1 cellular context compared by ENCODE assay signal in the genomic region with DNA sequence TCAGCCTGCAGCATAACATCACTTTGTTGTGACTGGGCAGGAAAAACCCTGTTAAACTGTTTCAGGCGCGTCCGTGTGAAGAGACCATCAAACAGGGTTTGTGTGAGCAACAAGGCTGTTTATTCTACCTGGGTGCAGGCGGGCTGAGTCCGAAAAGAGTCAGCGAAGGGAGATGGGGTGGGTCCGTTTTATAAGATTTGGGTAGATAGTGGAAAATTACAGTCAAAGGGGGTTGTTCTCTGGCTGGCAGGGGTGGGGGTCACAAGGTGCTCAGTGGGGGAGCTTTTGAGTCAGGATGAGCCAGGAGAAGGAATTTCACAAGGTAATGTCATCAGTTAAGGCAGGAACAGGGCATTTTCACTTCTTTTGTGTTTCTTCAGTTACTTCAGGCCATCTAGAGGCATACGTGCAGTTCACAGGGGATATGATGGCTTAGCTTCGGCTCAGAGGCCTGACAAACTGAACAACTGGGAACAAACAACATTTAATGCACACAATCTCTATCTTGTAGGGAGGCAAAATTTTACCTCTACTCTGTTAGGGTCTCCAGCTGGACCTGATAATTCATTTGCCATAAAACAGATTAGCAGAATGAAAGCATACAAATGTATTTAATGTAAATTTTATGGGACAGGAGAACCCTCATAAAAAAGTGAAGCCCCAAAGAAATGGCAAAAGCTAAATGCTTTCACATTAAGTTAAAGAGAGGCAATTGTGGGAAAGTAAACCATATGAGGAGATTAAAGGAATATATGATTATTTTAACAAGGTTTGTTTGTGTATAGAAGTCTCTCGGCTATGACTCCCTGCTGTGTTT.
TF ChIP-seq lines count a peak whose summit lies in the region.

No MANE protein-coding gene starts in this region.

TF ChIP-seq in K562, 482 proteins besides CTCF, POLR2A, EP300 and RAD21 (continued from another document and continues in another):
- TF ChIP-seq NFRKB (IDR thresholded peaks at IDR 0.05; ENCODE audit: low read depth) (no peak), TAF1 (IDR thresholded peaks at IDR 0.05; ENCODE audit: control insufficient read depth, extremely low read depth, insufficient read depth, low read length, severe bottlenecking) (peak; percentile 20), HEY1 (CRISPR knock-in tag; IDR thresholded peaks at IDR 0.05; ENCODE audit: borderline replicate concordance) (peak; percentile 59; the same call in 1 of the 2 replicates), POLR2B (IDR thresholded peaks at IDR 0.05; ENCODE audit: low read depth, partially characterized antibody) (peak; percentile 48), SIRT6 (IDR thresholded peaks at IDR 0.05; ENCODE audit: low read depth, low read length) (no peak), JUN (IDR thresholded peaks at IDR 0.05; ENCODE audit: borderline replicate concordance, low read depth, low read length) (no peak), JUN (CRISPR knock-in tag; IDR thresholded peaks at IDR 0.05; ENCODE audit: borderline replicate concordance) (0 out of 2 replicates have a peak, but pooled peaks have one; percentile 48), ZNF696 (CRISPR knock-in tag; conservative IDR thresholded peaks at IDR 0.05) (no peak), DMBX1 (CRISPR knock-in tag; IDR thresholded peaks at IDR 0.05; ENCODE audit: borderline replicate concordance) (no peak), ZNF184 (CRISPR knock-in tag; IDR thresholded peaks at IDR 0.05) (no peak), ZBTB17 (CRISPR knock-in tag; IDR thresholded peaks at IDR 0.05) (0 out of 2 replicates have a peak, but pooled peaks have one; percentile 24), THRAP3 (IDR thresholded peaks at IDR 0.05; ENCODE audit: borderline replicate concordance) (peak; percentile 34; the same call in 1 of the 2 replicates), ZNF707 (CRISPR knock-in tag; conservative IDR thresholded peaks at IDR 0.05) (peak; percentile 21; the same call in 1 of the 2 replicates), ZC3H4 (CRISPR knock-in tag; IDR thresholded peaks at IDR 0.05; ENCODE audit: borderline replicate concordance) (peak; percentile 88), FOXK2 (conservative IDR thresholded peaks at IDR 0.05 in 1 of 2, IDR thresholded peaks at IDR 0.05 in 1 of 2; ENCODE audit: low read depth in 2 of 2) (peak; percentile 50 to 58; a peak in 2 of 4 replicates), POLR2H (tag; IDR thresholded peaks at IDR 0.05; ENCODE audit: low read depth) (no peak), PTTG1 (tag; IDR thresholded peaks at IDR 0.05; ENCODE audit: low read depth) (peak; percentile 72; the same call in 1 of the 2 replicates), YY1 (IDR thresholded peaks at IDR 0.05; ENCODE audit: borderline replicate concordance in 1 of 3, control insufficient read depth in 1 of 3, extremely low read depth in 1 of 3, insufficient read depth in 3 of 3, insufficient read length in 1 of 3, insufficient replicate concordance in 2 of 3, low read depth in 1 of 3, low read length in 2 of 3) (peak in 1 of 3 experiments; percentile 32), ILF3 (IDR thresholded peaks at IDR 0.05; ENCODE audit: borderline replicate concordance) (peak; percentile 68; the same call in 1 of the 2 replicates), BCL6 (CRISPR knock-in tag; IDR thresholded peaks at IDR 0.05) (no peak), BRD4 (IDR thresholded peaks at IDR 0.05) (0 out of 2 replicates have a peak, but pooled peaks have one; percentile 55), EP400 (IDR thresholded peaks at IDR 0.05) (0 out of 2 replicates have a peak, but pooled peaks have one; percentile 19), ZNF76 (CRISPR knock-in tag; IDR thresholded peaks at IDR 0.05; ENCODE audit: borderline replicate concordance) (0 out of 2 replicates have a peak, but pooled peaks have one; percentile 39), ZNF253 (CRISPR knock-in tag; conservative IDR thresholded peaks at IDR 0.05) (0 out of 2 replicates have a peak, but pooled peaks have one; percentile 8), RFX7 (CRISPR knock-in tag; IDR thresholded peaks at IDR 0.05) (peak; percentile 48; the same call in 1 of the 2 replicates), TSC22D4 (tag; IDR thresholded peaks at IDR 0.05) (0 out of 2 replicates have a peak, but pooled peaks have one; percentile 42)
- TF ChIP-seq, protein P1, sequence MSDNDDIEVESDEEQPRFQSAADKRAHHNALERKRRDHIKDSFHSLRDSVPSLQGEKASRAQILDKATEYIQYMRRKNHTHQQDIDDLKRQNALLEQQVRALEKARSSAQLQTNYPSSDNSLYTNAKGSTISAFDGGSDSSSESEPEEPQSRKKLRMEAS (CRISPR knock-in tag; IDR thresholded peaks at IDR 0.05): 0 out of 2 replicates have a peak, but pooled peaks have one; percentile 25
- TF ChIP-seq, protein P2, sequence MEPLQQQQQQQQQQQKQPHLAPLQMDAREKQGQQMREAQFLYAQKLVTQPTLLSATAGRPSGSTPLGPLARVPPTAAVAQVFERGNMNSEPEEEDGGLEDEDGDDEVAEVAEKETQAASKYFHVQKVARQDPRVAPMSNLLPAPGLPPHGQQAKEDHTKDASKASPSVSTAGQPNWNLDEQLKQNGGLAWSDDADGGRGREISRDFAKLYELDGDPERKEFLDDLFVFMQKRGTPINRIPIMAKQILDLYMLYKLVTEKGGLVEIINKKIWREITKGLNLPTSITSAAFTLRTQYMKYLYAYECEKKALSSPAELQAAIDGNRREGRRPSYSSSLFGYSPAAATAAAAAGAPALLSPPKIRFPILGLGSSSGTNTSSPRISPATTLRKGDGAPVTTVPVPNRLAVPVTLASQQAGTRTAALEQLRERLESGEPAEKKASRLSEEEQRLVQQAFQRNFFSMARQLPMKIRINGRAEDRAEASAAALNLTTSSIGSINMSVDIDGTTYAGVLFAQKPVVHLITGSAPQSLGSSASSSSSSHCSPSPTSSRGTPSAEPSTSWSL (CRISPR knock-in tag; IDR thresholded peaks at IDR 0.05; ENCODE audit: borderline replicate concordance): no peak
- TF ChIP-seq, protein P3, sequence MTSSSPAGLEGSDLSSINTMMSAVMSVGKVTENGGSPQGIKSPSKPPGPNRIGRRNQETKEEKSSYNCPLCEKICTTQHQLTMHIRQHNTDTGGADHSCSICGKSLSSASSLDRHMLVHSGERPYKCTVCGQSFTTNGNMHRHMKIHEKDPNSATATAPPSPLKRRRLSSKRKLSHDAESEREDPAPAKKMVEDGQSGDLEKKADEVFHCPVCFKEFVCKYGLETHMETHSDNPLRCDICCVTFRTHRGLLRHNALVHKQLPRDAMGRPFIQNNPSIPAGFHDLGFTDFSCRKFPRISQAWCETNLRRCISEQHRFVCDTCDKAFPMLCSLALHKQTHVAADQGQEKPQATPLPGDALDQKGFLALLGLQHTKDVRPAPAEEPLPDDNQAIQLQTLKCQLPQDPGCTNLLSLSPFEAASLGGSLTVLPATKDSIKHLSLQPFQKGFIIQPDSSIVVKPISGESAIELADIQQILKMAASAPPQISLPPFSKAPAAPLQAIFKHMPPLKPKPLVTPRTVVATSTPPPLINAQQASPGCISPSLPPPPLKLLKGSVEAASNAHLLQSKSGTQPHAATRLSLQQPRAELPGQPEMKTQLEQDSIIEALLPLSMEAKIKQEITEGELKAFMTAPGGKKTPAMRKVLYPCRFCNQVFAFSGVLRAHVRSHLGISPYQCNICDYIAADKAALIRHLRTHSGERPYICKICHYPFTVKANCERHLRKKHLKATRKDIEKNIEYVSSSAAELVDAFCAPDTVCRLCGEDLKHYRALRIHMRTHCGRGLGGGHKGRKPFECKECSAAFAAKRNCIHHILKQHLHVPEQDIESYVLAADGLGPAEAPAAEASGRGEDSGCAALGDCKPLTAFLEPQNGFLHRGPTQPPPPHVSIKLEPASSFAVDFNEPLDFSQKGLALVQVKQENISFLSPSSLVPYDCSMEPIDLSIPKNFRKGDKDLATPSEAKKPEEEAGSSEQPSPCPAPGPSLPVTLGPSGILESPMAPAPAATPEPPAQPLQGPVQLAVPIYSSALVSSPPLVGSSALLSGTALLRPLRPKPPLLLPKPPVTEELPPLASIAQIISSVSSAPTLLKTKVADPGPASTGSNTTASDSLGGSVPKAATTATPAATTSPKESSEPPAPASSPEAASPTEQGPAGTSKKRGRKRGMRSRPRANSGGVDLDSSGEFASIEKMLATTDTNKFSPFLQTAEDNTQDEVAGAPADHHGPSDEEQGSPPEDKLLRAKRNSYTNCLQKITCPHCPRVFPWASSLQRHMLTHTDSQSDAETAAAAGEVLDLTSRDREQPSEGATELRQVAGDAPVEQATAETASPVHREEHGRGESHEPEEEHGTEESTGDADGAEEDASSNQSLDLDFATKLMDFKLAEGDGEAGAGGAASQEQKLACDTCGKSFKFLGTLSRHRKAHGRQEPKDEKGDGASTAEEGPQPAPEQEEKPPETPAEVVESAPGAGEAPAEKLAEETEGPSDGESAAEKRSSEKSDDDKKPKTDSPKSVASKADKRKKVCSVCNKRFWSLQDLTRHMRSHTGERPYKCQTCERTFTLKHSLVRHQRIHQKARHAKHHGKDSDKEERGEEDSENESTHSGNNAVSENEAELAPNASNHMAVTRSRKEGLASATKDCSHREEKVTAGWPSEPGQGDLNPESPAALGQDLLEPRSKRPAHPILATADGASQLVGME (CRISPR knock-in tag; IDR thresholded peaks at IDR 0.05): 0 out of 2 replicates have a peak, but pooled peaks have one; percentile 69
- TF ChIP-seq, protein P4, sequence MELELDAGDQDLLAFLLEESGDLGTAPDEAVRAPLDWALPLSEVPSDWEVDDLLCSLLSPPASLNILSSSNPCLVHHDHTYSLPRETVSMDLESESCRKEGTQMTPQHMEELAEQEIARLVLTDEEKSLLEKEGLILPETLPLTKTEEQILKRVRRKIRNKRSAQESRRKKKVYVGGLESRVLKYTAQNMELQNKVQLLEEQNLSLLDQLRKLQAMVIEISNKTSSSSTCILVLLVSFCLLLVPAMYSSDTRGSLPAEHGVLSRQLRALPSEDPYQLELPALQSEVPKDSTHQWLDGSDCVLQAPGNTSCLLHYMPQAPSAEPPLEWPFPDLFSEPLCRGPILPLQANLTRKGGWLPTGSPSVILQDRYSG (tag; conservative IDR thresholded peaks at IDR 0.05; ENCODE audit: low read depth): peak; percentile 75
- TF ChIP-seq, protein P5, sequence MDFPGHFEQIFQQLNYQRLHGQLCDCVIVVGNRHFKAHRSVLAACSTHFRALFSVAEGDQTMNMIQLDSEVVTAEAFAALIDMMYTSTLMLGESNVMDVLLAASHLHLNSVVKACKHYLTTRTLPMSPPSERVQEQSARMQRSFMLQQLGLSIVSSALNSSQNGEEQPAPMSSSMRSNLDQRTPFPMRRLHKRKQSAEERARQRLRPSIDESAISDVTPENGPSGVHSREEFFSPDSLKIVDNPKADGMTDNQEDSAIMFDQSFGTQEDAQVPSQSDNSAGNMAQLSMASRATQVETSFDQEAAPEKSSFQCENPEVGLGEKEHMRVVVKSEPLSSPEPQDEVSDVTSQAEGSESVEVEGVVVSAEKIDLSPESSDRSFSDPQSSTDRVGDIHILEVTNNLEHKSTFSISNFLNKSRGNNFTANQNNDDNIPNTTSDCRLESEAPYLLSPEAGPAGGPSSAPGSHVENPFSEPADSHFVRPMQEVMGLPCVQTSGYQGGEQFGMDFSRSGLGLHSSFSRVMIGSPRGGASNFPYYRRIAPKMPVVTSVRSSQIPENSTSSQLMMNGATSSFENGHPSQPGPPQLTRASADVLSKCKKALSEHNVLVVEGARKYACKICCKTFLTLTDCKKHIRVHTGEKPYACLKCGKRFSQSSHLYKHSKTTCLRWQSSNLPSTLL (IDR thresholded peaks at IDR 0.05): peak; percentile 45; the same call in 1 of the 2 replicates
- TF ChIP-seq, protein P6, sequence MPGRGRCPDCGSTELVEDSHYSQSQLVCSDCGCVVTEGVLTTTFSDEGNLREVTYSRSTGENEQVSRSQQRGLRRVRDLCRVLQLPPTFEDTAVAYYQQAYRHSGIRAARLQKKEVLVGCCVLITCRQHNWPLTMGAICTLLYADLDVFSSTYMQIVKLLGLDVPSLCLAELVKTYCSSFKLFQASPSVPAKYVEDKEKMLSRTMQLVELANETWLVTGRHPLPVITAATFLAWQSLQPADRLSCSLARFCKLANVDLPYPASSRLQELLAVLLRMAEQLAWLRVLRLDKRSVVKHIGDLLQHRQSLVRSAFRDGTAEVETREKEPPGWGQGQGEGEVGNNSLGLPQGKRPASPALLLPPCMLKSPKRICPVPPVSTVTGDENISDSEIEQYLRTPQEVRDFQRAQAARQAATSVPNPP (IDR thresholded peaks at IDR 0.05; ENCODE audit: borderline replicate concordance, insufficient read depth, insufficient read length): no peak
- TF ChIP-seq, protein P7, sequence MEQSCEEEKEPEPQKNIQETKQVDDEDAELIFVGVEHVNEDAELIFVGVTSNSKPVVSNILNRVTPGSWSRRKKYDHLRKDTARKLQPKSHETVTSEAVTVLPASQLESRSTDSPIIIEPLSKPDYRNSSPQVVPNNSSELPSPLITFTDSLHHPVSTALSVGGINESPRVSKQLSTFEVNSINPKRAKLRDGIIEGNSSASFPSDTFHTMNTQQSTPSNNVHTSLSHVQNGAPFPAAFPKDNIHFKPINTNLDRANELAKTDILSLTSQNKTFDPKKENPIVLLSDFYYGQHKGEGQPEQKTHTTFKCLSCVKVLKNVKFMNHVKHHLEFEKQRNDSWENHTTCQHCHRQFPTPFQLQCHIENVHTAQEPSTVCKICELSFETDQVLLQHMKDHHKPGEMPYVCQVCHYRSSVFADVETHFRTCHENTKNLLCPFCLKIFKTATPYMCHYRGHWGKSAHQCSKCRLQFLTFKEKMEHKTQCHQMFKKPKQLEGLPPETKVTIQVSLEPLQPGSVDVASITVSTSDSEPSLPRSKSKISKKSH (CRISPR knock-in tag; IDR thresholded peaks at IDR 0.05): no peak
- TF ChIP-seq, protein P8, sequence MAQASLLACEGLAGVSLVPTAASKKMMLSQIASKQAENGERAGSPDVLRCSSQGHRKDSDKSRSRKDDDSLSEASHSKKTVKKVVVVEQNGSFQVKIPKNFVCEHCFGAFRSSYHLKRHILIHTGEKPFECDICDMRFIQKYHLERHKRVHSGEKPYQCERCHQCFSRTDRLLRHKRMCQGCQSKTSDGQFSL (CRISPR knock-in tag; IDR thresholded peaks at IDR 0.05): 0 out of 2 replicates have a peak, but pooled peaks have one; percentile 47
- TF ChIP-seq, protein P8 (tag; IDR thresholded peaks at IDR 0.05): no peak
- TF ChIP-seq, protein P9, sequence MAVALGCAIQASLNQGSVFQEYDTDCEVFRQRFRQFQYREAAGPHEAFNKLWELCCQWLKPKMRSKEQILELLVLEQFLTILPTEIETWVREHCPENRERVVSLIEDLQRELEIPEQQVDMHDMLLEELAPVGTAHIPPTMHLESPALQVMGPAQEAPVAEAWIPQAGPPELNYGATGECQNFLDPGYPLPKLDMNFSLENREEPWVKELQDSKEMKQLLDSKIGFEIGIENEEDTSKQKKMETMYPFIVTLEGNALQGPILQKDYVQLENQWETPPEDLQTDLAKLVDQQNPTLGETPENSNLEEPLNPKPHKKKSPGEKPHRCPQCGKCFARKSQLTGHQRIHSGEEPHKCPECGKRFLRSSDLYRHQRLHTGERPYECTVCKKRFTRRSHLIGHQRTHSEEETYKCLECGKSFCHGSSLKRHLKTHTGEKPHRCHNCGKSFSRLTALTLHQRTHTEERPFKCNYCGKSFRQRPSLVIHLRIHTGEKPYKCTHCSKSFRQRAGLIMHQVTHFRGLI (CRISPR knock-in tag; IDR thresholded peaks at IDR 0.05): 0 out of 2 replicates have a peak, but pooled peaks have one; percentile 30
- TF ChIP-seq, protein P10, sequence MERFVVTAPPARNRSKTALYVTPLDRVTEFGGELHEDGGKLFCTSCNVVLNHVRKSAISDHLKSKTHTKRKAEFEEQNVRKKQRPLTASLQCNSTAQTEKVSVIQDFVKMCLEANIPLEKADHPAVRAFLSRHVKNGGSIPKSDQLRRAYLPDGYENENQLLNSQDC (CRISPR knock-in tag; IDR thresholded peaks at IDR 0.05): peak; percentile 15
